31 cellular contexts compared by ENCODE assay signal in the genomic region with DNA sequence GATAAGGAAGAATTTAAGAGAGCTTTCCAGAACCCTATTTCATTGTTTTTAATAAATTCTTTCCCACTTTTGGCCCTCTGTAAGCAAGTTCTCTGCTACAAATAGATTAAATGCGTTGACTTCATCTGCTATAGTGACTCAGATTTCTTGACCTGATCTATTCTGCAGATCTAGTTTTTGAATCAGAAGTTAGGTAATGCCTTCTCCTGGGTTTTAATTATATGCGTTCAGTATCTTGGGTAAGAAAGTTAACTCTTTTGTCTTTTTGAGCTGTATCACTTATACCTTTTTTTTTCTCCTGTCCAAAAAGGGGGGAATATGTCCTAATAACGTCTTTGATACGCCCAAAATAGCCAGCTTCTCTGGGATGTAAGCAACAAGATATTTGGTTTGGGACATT. TPM values are rescaled to one million over a fixed set of nuclear protein-coding genes. Genes with fewer than 3 reads are reported as not detected.
"Had no signal": no experiment of that assay in that cellular context is flagged by ENCODE, and none has a peak within 500 bp of the region (broad histone marks: within the 10 kb centered on the region; RNA-seq: fewer than 3 reads in every experiment).

No MANE protein-coding gene starts in this region.

- H3K4me1 ChIP-seq: gastrocnemius medialis, psoas muscle, sigmoid colon, stomach had no signal

- H3K4me3 Mint-ChIP-seq: endodermal cell; naive thymus-derived CD8-positive, alpha-beta T cell; nephron progenitor cell; stimulated activated effector memory CD8-positive, alpha-beta T cell treated with anti-CD3 and anti-CD28 coated beads, Interleukin-12 subunit alpha, Interleukin-12 subunit beta, amount 100 ng/mL, for 72 hours had no signal

- ATAC-seq: gastrocnemius medialis; left lobe of liver; naive thymus-derived CD8-positive, alpha-beta T cell; psoas muscle; right cardiac atrium; stimulated activated effector memory CD8-positive, alpha-beta T cell treated with anti-CD3 and anti-CD28 coated beads, Interleukin-12 subunit alpha, Interleukin-12 subunit beta, amount 100 ng/mL, for 72 hours had no signal

- H3K9me3 ChIP-seq: esophagus squamous epithelium, gastrocnemius medialis, psoas muscle, thyroid gland had no signal

- H3K27ac ChIP-seq: dorsolateral prefrontal cortex, esophagus squamous epithelium, gastrocnemius medialis, psoas muscle, sigmoid colon, stomach, thyroid gland had no signal

- DNase-seq: cortex of kidney; dorsolateral prefrontal cortex; effector CD4-positive, alpha-beta T cell; endodermal cell; erythroblast; esophagus squamous epithelium; gastrocnemius medialis; head of caudate nucleus; kidney; mesendoderm; naive thymus-derived CD8-positive, alpha-beta T cell; nephron progenitor cell; nucleus accumbens; psoas muscle; right cardiac atrium; sigmoid colon; stimulated activated CD4-positive, alpha-beta T cell treated with anti-CD3 and anti-CD28 coated beads, Interleukin-2, amount 100 ng/mL, for 24 hours; stimulated activated CD4-positive, alpha-beta T cell treated with anti-CD3 and anti-CD28 coated beads, Interleukin-4, amount 100 ng/mL, for 24 hours; stimulated activated naive CD4-positive, alpha-beta T cell treated with Interleukin-2 at 50 U/mL for 16 hours; stomach; thyroid gland; trophoblast cell had no signal

- H3K27ac Mint-ChIP-seq: endodermal cell; naive thymus-derived CD8-positive, alpha-beta T cell; nephron progenitor cell; stimulated activated effector memory CD8-positive, alpha-beta T cell treated with anti-CD3 and anti-CD28 coated beads, Interleukin-12 subunit alpha, Interleukin-12 subunit beta, amount 100 ng/mL, for 72 hours had no signal

- H3K27me3 ChIP-seq: esophagus squamous epithelium, gastrocnemius medialis, sigmoid colon, stomach, thyroid gland had no signal

- H3K4me3 ChIP-seq: dorsolateral prefrontal cortex, esophagus squamous epithelium, gastrocnemius medialis, psoas muscle, sigmoid colon, stomach, thyroid gland had no signal

- H3K4me1 Mint-ChIP-seq: endodermal cell; naive thymus-derived CD8-positive, alpha-beta T cell; stimulated activated effector memory CD8-positive, alpha-beta T cell treated with anti-CD3 and anti-CD28 coated beads, Interleukin-12 subunit alpha, Interleukin-12 subunit beta, amount 100 ng/mL, for 72 hours had no signal

- H3K36me3 Mint-ChIP-seq: naive thymus-derived CD8-positive, alpha-beta T cell; stimulated activated effector memory CD8-positive, alpha-beta T cell treated with anti-CD3 and anti-CD28 coated beads, Interleukin-12 subunit alpha, Interleukin-12 subunit beta, amount 100 ng/mL, for 72 hours had no signal

- FAIRE-seq: kidney had no signal

- H3K36me3 ChIP-seq: esophagus squamous epithelium, gastrocnemius medialis, sigmoid colon, stomach, thyroid gland had no signal

RNA-seq across cellular contexts. Expression of a gene that starts 2.4 kb away (rescaled TPM):
- total RNA-seq: endodermal cell; gastrocnemius medialis; glomerular endothelial cell; kidney; left lobe of liver; lung microvascular endothelial cell; myocyte; naive thymus-derived CD8-positive, alpha-beta T cell; osteocyte; psoas muscle; right cardiac atrium; sigmoid colon; stomach; subcutaneous adipose tissue; temporal lobe; urinary bladder had no signal
